In the genomic region with DNA sequence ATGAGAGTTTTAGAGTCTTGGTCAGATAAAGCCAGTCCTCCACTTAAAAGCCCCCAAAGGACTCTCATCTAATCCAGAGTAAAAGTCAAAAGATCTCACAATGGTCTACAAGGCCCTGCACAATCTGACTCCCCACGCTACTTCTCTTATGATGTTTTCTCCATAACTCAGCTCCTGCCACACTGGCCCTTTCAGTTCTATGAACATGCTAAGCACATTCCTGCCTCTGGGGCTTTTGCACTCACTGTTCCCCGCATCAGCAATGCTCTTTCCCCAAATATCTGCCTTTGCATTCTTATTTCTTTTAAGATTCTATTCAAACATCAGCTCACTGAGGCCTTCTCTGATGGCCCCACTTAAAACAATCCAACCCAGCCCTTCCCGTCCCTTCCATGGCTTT, we compare ENCODE assay signal across 8 cellular contexts. TPM values are rescaled to one million over a fixed set of nuclear protein-coding genes. Genes with fewer than 3 reads are reported as not detected.
DNase-seq lines count a peak whose midpoint lies in the region; ATAC-seq, FAIRE-seq and TF ChIP-seq lines count a peak whose summit lies in the region.
"Not testable (repeated sequence)": the region's sequence is repeated elsewhere in the genome, so short reads cannot be mapped to it uniquely, and the experiment has no call there.

No MANE protein-coding gene starts in this region.

- peaks cover 25% of the 10 kb centered on the region for H3K4me1 ChIP-seq in A549
- H3K4me1 ChIP-seq in NT2/D1 (ENCODE audit: insufficient read depth, insufficient read length); adipocyte (ENCODE audit: control insufficient read depth, insufficient read depth, low read length): not testable (repeated sequence)
- H3K4me1 ChIP-seq in spleen: peaks cover 0 to 84% (median 40%) of the 10 kb centered on the region in 6 donors

- TF ChIP-seq CTCF in A549 (IDR thresholded peaks at IDR 0.05) (peak; percentile 34; the same call in 2 of the 3 replicates), GM12872 (IDR thresholded peaks at IDR 0.05; ENCODE audit: insufficient read depth, low read depth, low read length) (0 out of 3 replicates have a peak, but pooled peaks have one; percentile 10), endothelial cell (IDR thresholded peaks at IDR 0.05; ENCODE audit: unreplicated experiment) (peak; percentile 68), spleen (IDR thresholded peaks at IDR 0.05 in 8 of 11, conservative IDR thresholded peaks at IDR 0.05 in 3 of 11) (peak in 6 of 11 experiments; percentile 19 to 33 (median 26))

- TF ChIP-seq RAD21 in A549 (conservative IDR thresholded peaks at IDR 0.05 in 1 of 2, IDR thresholded peaks at IDR 0.05 in 1 of 2): not testable (repeated sequence)

- H3K27me3 Mint-ChIP-seq in endothelial cell (ENCODE audit: unreplicated experiment): not testable (repeated sequence)

- intact Hi-C loops in left ventricle myocardium superior (cut with micrococcal nuclease); spleen (cut with DNase I; ENCODE audit: low total_unique reads): not testable (repeated sequence)

- 39% methylated on average over 3 of the region's 3 CpGs for WGBS in A549 (ENCODE audit: missing lambda C conversion rate)
- WGBS in spleen, 5 donors: 58 to 72% (median 65%) methylated on average over 3 of the region's 3 CpGs

- H3K9me3 ChIP-seq in A549; NT2/D1 (ENCODE audit: insufficient read depth, low read length); adipocyte (ENCODE audit: control insufficient read depth, low read length); spleen: not testable (repeated sequence)

- H3K27me3 ChIP-seq in NT2/D1 (ENCODE audit: insufficient read depth, insufficient read length); adipocyte (replicated peaks; ENCODE audit: control insufficient read depth, insufficient read depth, low read length); spleen (replicated peaks in 1 of 7): not testable (repeated sequence)

- H3K4me3 Mint-ChIP-seq in endothelial cell (ENCODE audit: unreplicated experiment): not testable (repeated sequence)

- POLR2A ChIA-PET in A549 (lab: Yijun Ruan, JAX): not testable (repeated sequence)

- not testable (repeated sequence) for H3K27ac ChIP-seq in A549, spleen

- not testable (repeated sequence) for H3K27ac Mint-ChIP-seq in endothelial cell (ENCODE audit: unreplicated experiment)

- H3K36me3 ChIP-seq in NT2/D1 (ENCODE audit: insufficient read depth, insufficient read length, low read length); adipocyte (ENCODE audit: control insufficient read depth, insufficient read depth, low read length, severe bottlenecking); spleen: not testable (repeated sequence)

- ATAC-seq in A549 (peak; percentile 95 to 96), left ventricle myocardium superior (peak; percentile 71)

- H3K4me2 ChIP-seq in A549: 0 out of 3 replicates have a peak overlapping the region, but pooled peaks have one; percentile 17

- TF ChIP-seq POLR2A in A549 (IDR thresholded peaks at IDR 0.05; ENCODE audit: low read length); spleen (IDR thresholded peaks at IDR 0.05): not testable (repeated sequence)

- H3K9me3 Mint-ChIP-seq in endothelial cell (ENCODE audit: unreplicated experiment): not testable (repeated sequence)

- not testable (repeated sequence) for H3K36me3 Mint-ChIP-seq in endothelial cell (ENCODE audit: low read depth, unreplicated experiment)

- CTCF ChIA-PET in A549 (lab: Yijun Ruan, JAX): interaction anchor here (0.6 to 1.9 kb wide), 8 partner anchors 12 to 52 kb away, joined by 3 to 5 read pairs (median 3); no protein-coding TSS in a partner anchor

- H3K4me3 ChIP-seq in A549; NT2/D1 (ENCODE audit: insufficient read length, low read depth); adipocyte (ENCODE audit: low read length); spleen: not testable (repeated sequence)

- not testable (repeated sequence) for H3K9ac ChIP-seq in NT2/D1 (ENCODE audit: insufficient read length, low read depth); adipocyte (ENCODE audit: low read length)

- not testable (repeated sequence) for H3K4me1 Mint-ChIP-seq in endothelial cell (ENCODE audit: unreplicated experiment)

- TF ChIP-seq EP300 in A549 (IDR thresholded peaks at IDR 0.05): not testable (repeated sequence)

- DNase-seq in A549 (ENCODE audit: low read depth in 1 of 2, low spot score in 1 of 2) (peak in 1 of 2 experiments; percentile 48), NT2/D1 (ENCODE audit: low read depth, low spot score) (peak; percentile 32), adipocyte (ENCODE audit: low read depth) (peak; percentile 42), endothelial cell (ENCODE audit: low spot score) (peak; percentile 33), myocyte (ENCODE audit: low read depth) (peak; percentile 59)
- not testable (repeated sequence) for DNase-seq in left ventricle myocardium superior, spleen

- FAIRE-seq in A549 (lab: Jason Lieb, UNC): not testable (repeated sequence)

RNA-seq across cellular contexts. Expression of gene KMT2C, which starts 41.6 kb away (rescaled TPM):
- polyA plus RNA-seq in A549 (2011; rRNA removed) (13.1 and 17.7 TPM in 2 replicates), A549 (2017; fragmentation: RNase III; extraction: RNeasy Plus Mini Kit Qiagen cat#74134 plus additional on column Dnase treatment) (4.2 to 4.5 TPM (median 4.5 TPM) in 3 replicates), spleen (10 to 100 TPM in 1 of 3 donors, 1 to 10 TPM in 2; 5.3 to 10.4 (median 7.0) TPM)
- polyA plus RNA-seq in A549 (2012; cell fraction: cytosol; rRNA removed): 3.4 and 3.9 TPM in 2 replicates
- 5.8 and 9.5 TPM in 2 replicates for polyA plus RNA-seq in A549 (2012; cell fraction: nucleus; rRNA removed)
- polyA minus RNA-seq in A549 (2011; rRNA and poly(A)+ RNA removed): 47.6 and 50.4 TPM in 2 replicates
- total RNA-seq in endothelial cell (ENCODE audit: unreplicated experiment) (59.8 TPM), left ventricle myocardium superior (40.2 TPM), myocyte (38.0 and 42.8 TPM in 2 replicates), spleen (100 to 1,000 TPM in 6 of 7 donors, 10 to 100 TPM in 1; 95.3 to 147 (median 108) TPM)
- 12.8 TPM for polyA plus RNA-seq in myocyte (2012)

Comparison
In these comparisons a context has a peak if more than half of its experiments do, and no peak if none do; other contexts are left out.
1. CTCF ChIP-seq: peak in every context shown above with its lines; median percentile 68 in endothelial cell; 34 in A549; 26 in spleen; 10 in GM12872.